In the genomic region with DNA sequence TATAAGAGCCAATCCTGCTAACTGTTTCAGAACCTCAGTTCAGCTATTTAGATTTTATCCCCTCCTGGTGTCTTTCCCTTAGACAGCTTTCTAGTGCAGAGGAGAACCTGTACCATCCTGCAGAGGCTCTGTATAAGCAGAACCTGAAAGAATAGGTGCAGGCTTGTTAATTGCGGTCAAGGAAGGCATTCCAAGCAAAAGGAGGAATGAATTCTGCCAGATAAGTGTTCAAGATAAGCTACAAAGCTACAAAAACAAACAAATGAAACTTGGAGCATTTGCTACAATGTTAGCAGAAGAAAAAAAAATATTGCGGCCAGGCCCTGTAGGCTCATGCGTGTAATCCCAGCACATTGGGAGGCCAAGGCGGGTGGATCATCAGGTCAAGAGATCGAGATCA, we compare ENCODE assay signal across 33 cellular contexts. TPM values are rescaled to one million over a fixed set of nuclear protein-coding genes. Genes with fewer than 3 reads are reported as not detected.
"Had no signal": no experiment of that assay in that cellular context is flagged by ENCODE, and none has a peak within 500 bp of the region (broad histone marks: within the 10 kb centered on the region; RNA-seq: fewer than 3 reads in every experiment).

No MANE protein-coding gene starts in this region.

- H3K4me1 Mint-ChIP-seq: activated CD4-positive, alpha-beta T cell treated with anti-CD3 and anti-CD28 coated beads for 36 hours; activated CD4-positive, alpha-beta T cell treated with anti-CD3 and anti-CD28 coated beads, Interleukin-2, amount 10 ng/mL, durations not matched to agents 24 days and 14 days; activated naive CD4-positive, alpha-beta T cell treated with anti-CD3 and anti-CD28 coated beads, Interleukin-2, amount 10 ng/mL, durations not matched to agents 7 days and 5 days; activated naive CD8-positive, alpha-beta T cell treated with anti-CD3 and anti-CD28 coated beads, Interleukin-2, amount 10 ng/mL, durations not matched to agents 7 days and 5 days; T-helper 17 cell had no signal

- H3K27me3 Mint-ChIP-seq: activated CD4-positive, alpha-beta memory T cell treated with anti-CD3 and anti-CD28 coated beads for 36 hours; activated CD4-positive, alpha-beta T cell treated with anti-CD3 and anti-CD28 coated beads for 36 hours; activated CD4-positive, alpha-beta T cell treated with anti-CD3 and anti-CD28 coated beads, Interleukin-2, amount 10 ng/mL, durations not matched to agents 24 days and 14 days; activated naive CD4-positive, alpha-beta T cell treated with anti-CD3 and anti-CD28 coated beads, Interleukin-2, amount 10 ng/mL, durations not matched to agents 7 days and 5 days; activated naive CD8-positive, alpha-beta T cell treated with anti-CD3 and anti-CD28 coated beads, Interleukin-2, amount 10 ng/mL, durations not matched to agents 7 days and 5 days; activated T-cell treated with anti-CD3 and anti-CD28 coated beads, Interleukin-2, amount 50 U/mL, for 24 hours; T-helper 17 cell had no signal

- DNase-seq: activated CD4-positive, alpha-beta memory T cell treated with anti-CD3 and anti-CD28 coated beads for 36 hours; activated CD4-positive, alpha-beta T cell treated with anti-CD3 and anti-CD28 coated beads for 36 hours; activated CD4-positive, alpha-beta T cell treated with anti-CD3 and anti-CD28 coated beads, Interleukin-2, amount 10 ng/mL, durations not matched to agents 24 days and 14 days; activated CD4-positive, CD25-positive, alpha-beta regulatory T cell; activated CD4-positive, CD25-positive, alpha-beta regulatory T cell treated with anti-CD3 and anti-CD28 coated beads, Interleukin-2, amount 50 U/mL, for 72 hours; activated CD8-positive, alpha-beta memory T cell treated with anti-CD3 and anti-CD28 coated beads, Interleukin-2, amount 50 U/mL, for 48 hours; activated gamma-delta T cell; activated naive CD4-positive, alpha-beta T cell; activated naive CD4-positive, alpha-beta T cell treated with anti-CD3 and anti-CD28 coated beads, Interleukin-2, amount 10 ng/mL, durations not matched to agents 7 days and 5 days; activated naive CD8-positive, alpha-beta T cell treated with anti-CD3 and anti-CD28 coated beads, Interleukin-2, amount 10 ng/mL, durations not matched to agents 7 days and 5 days; activated T-cell treated with anti-CD3 and anti-CD28 coated beads for 4 hours; activated T-cell treated with anti-CD3 and anti-CD28 coated beads, Interleukin-2, amount 50 U/mL, for 24 hours; activated T-cell treated with anti-CD3 and anti-CD28 coated beads, Interleukin-2, amount 50 U/mL, for 72 hours; brain microvascular endothelial cell; caudate nucleus; cortex of kidney; dermis blood vessel endothelial cell; effector CD4-positive, alpha-beta T cell; erythroblast; foreskin melanocyte; heart right ventricle; T-helper 1 cell; T-helper 17 cell had no signal

- H3K27ac Mint-ChIP-seq: activated CD4-positive, alpha-beta memory T cell treated with anti-CD3 and anti-CD28 coated beads for 36 hours; activated CD4-positive, alpha-beta T cell treated with anti-CD3 and anti-CD28 coated beads for 36 hours; activated CD4-positive, alpha-beta T cell treated with anti-CD3 and anti-CD28 coated beads, Interleukin-2, amount 10 ng/mL, durations not matched to agents 24 days and 14 days; activated naive CD4-positive, alpha-beta T cell treated with anti-CD3 and anti-CD28 coated beads, Interleukin-2, amount 10 ng/mL, durations not matched to agents 7 days and 5 days; activated naive CD4-positive, alpha-beta T cell treated with anti-CD3 and anti-CD28 coated beads, Interleukin-2, amount 50 U/mL, for 72 hours; activated naive CD8-positive, alpha-beta T cell treated with anti-CD3 and anti-CD28 coated beads, Interleukin-2, amount 10 ng/mL, durations not matched to agents 7 days and 5 days; activated T-cell treated with anti-CD3 and anti-CD28 coated beads, Interleukin-2, amount 50 U/mL, for 24 hours; activated T-cell treated with anti-CD3 and anti-CD28 coated beads, Interleukin-2, amount 50 U/mL, for 72 hours; T-helper 17 cell; T-helper 2 cell treated with Interferon-gamma antibody and Interleukin-4, amounts not matched to agents 5 μg/mL and 100 μg/mL, for 36 hours had no signal

- H3K9me3 Mint-ChIP-seq: activated CD4-positive, alpha-beta memory T cell treated with anti-CD3 and anti-CD28 coated beads for 36 hours; activated CD4-positive, alpha-beta T cell treated with anti-CD3 and anti-CD28 coated beads, Interleukin-2, amount 10 ng/mL, durations not matched to agents 24 days and 14 days; activated naive CD8-positive, alpha-beta T cell treated with anti-CD3 and anti-CD28 coated beads, Interleukin-2, amount 10 ng/mL, durations not matched to agents 7 days and 5 days had no signal

- H3K4me3 Mint-ChIP-seq: activated CD4-positive, alpha-beta memory T cell treated with anti-CD3 and anti-CD28 coated beads for 36 hours; activated CD4-positive, alpha-beta T cell treated with anti-CD3 and anti-CD28 coated beads for 36 hours; activated CD4-positive, alpha-beta T cell treated with anti-CD3 and anti-CD28 coated beads, Interleukin-2, amount 10 ng/mL, durations not matched to agents 24 days and 14 days; activated naive CD4-positive, alpha-beta T cell treated with anti-CD3 and anti-CD28 coated beads, Interleukin-2, amount 10 ng/mL, durations not matched to agents 7 days and 5 days; activated naive CD8-positive, alpha-beta T cell treated with anti-CD3 and anti-CD28 coated beads, Interleukin-2, amount 10 ng/mL, durations not matched to agents 7 days and 5 days; activated T-cell treated with anti-CD3 and anti-CD28 coated beads, Interleukin-2, amount 50 U/mL, for 24 hours; activated T-cell treated with anti-CD3 and anti-CD28 coated beads, Interleukin-2, amount 50 U/mL, for 72 hours; T-helper 17 cell; T-helper 2 cell treated with Interferon-gamma antibody and Interleukin-4, amounts not matched to agents 5 μg/mL and 100 μg/mL, for 36 hours had no signal

- H3K4me3 ChIP-seq: esophagus muscularis mucosa, gastroesophageal sphincter, heart right ventricle, hepatocyte had no signal

- ATAC-seq: activated CD4-positive, alpha-beta T cell treated with anti-CD3 and anti-CD28 coated beads for 36 hours; activated naive CD4-positive, alpha-beta T cell treated with anti-CD3 and anti-CD28 coated beads, Interleukin-2, amount 50 U/mL, for 72 hours; activated T-cell treated with anti-CD3 and anti-CD28 coated beads, Interleukin-2, amount 50 U/mL, for 72 hours; gastroesophageal sphincter; heart right ventricle; T-helper 17 cell had no signal

- H3K36me3 Mint-ChIP-seq: activated CD4-positive, alpha-beta memory T cell treated with anti-CD3 and anti-CD28 coated beads for 36 hours; activated naive CD4-positive, alpha-beta T cell treated with anti-CD3 and anti-CD28 coated beads, Interleukin-2, amount 10 ng/mL, durations not matched to agents 7 days and 5 days; activated naive CD8-positive, alpha-beta T cell treated with anti-CD3 and anti-CD28 coated beads, Interleukin-2, amount 10 ng/mL, durations not matched to agents 7 days and 5 days had no signal

- FAIRE-seq: astrocyte, colon, endometrium, endothelial cell of umbilical vein had no signal

RNA-seq across cellular contexts. Expression of a gene that starts 32.6 kb away (rescaled TPM):
- total RNA-seq: activated CD4-positive, alpha-beta memory T cell treated with anti-CD3 and anti-CD28 coated beads for 36 hours; activated CD4-positive, alpha-beta T cell treated with anti-CD3 and anti-CD28 coated beads for 36 hours; activated CD4-positive, alpha-beta T cell treated with anti-CD3 and anti-CD28 coated beads, Interleukin-2, amount 10 ng/mL, durations not matched to agents 24 days and 14 days; activated naive CD4-positive, alpha-beta T cell treated with anti-CD3 and anti-CD28 coated beads, Interleukin-2, amount 50 U/mL, for 72 hours; activated naive CD8-positive, alpha-beta T cell treated with anti-CD3 and anti-CD28 coated beads, Interleukin-2, amount 10 ng/mL, durations not matched to agents 7 days and 5 days; activated T-cell treated with anti-CD3 and anti-CD28 coated beads, Interleukin-2, amount 50 U/mL, for 72 hours; glomerular endothelial cell; T-helper 17 cell had no signal
